In genomic region chr15:31341501-31342195, GRCh38 we compare ENCODE assay signal across 12 cellular contexts. TPM values are rescaled to one million over a fixed set of nuclear protein-coding genes. Genes with fewer than 3 reads are reported as not detected.
DNase-seq lines count a peak whose midpoint lies in the region; ATAC-seq and TF ChIP-seq lines count a peak whose summit lies in the region.
"Had no signal": no experiment of that assay in that cellular context is flagged by ENCODE, and none has a peak within 500 bp of the region (broad histone marks: within the 10 kb centered on the region; RNA-seq: fewer than 3 reads in every experiment).

No MANE protein-coding gene starts in this region.

- POLR2A ChIA-PET in IMR-90 (lab: Charles Lee; ENCODE audit: unreplicated experiment): no interaction called here
- POLR2A ChIA-PET in naive thymus-derived CD4-positive, alpha-beta T cell (lab: Charles Lee): interaction anchor here (0.9 to 21.3 kb wide), 8 partner anchors 8 to 110 kb away, joined by 3 to 529 read pairs (median 11); partner anchors contain the start of gene KLF13

- H2AFZ ChIP-seq in IMR-90 (replicated peaks; ENCODE audit: low read length, poor library complexity): no peak overlapping the region

- peak overlapping the region; percentile 86 to 99 (median 94) for H3K4me2 ChIP-seq in BLaER1 treated with 17β-estradiol and CSF1 and Interleukin-3, amounts not matched to agents 10 nM and 100 nM
- H3K4me2 ChIP-seq in IMR-90 (ENCODE audit: low read depth, low read length): no peak overlapping the region

- no peak overlapping the region for H3K14ac ChIP-seq in IMR-90 (replicated peaks; ENCODE audit: low read depth, low read length)

- no peak for TF ChIP-seq RAD21 in IMR-90 (IDR thresholded peaks at IDR 0.05; ENCODE audit: low read length)

- H3K56ac ChIP-seq in IMR-90 (ENCODE audit: extremely low read depth, insufficient read depth, low read length): no peak overlapping the region

- H3K27me3 Mint-ChIP-seq in activated naive CD8-positive, alpha-beta T cell treated with anti-CD3 and anti-CD28 coated beads for 36 hours: no peaks in the 10 kb centered on the region
- no peaks in the 10 kb centered on the region for H3K27me3 Mint-ChIP-seq in naive thymus-derived CD4-positive, alpha-beta T cell
- peaks cover 10% of the 10 kb centered on the region for H3K27me3 Mint-ChIP-seq in glutamatergic neuron (ENCODE audit: unreplicated experiment)

- ATAC-seq in IMR-90 (ENCODE audit: low read depth) (no peak), GM19351 (IDR thresholded peaks at IDR 0.05; ENCODE audit: unreplicated experiment) (no peak), GM18870 (IDR thresholded peaks at IDR 0.05; ENCODE audit: unreplicated experiment) (no peak)
- ATAC-seq in naive thymus-derived CD4-positive, alpha-beta T cell: peak; percentile 33
- ATAC-seq: SK-N-SH treated with all-trans-retinoic acid at 6 μM for 48 hours had no signal

- H3K4ac ChIP-seq in IMR-90 (ENCODE audit: low read depth, low read length): no peak overlapping the region

- H4K20me1 ChIP-seq in BLaER1 treated with 17β-estradiol and CSF1 and Interleukin-3, amounts not matched to agents 10 nM and 100 nM: peaks cover 100% of the 10 kb centered on the region in 11 experiments
- peaks cover 95% of the 10 kb centered on the region for H4K20me1 ChIP-seq in IMR-90 (ENCODE audit: insufficient read depth, low read length)

- peak overlapping the region in 2 of 10 experiments; percentile 3 to 19; a peak in 1 of 20 replicates for H3K4me3 ChIP-seq in BLaER1 treated with 17β-estradiol and CSF1 and Interleukin-3, amounts not matched to agents 10 nM and 100 nM
- no peak overlapping the region for H3K4me3 ChIP-seq in IMR-90 (ENCODE audit: insufficient read depth, low read depth, low read length)
- no peak overlapping the region for H3K4me3 ChIP-seq in naive thymus-derived CD4-positive, alpha-beta T cell (ENCODE audit: low read length)
- H3K4me3 ChIP-seq: thoracic aorta had no signal

- H3K27ac ChIP-seq in BLaER1 treated with 17β-estradiol and CSF1 and Interleukin-3, amounts not matched to agents 10 nM and 100 nM: peak overlapping the region in 4 of 11 experiments; percentile 52 to 62 (median 58); a peak in 5 of 22 replicates
- H3K27ac ChIP-seq in IMR-90 (ENCODE audit: insufficient read depth, low read length): no peak overlapping the region
- H3K27ac ChIP-seq in naive thymus-derived CD4-positive, alpha-beta T cell (ENCODE audit: low read depth, low read length): peak overlapping the region; percentile 94
- H3K27ac ChIP-seq: thoracic aorta had no signal

- no peak overlapping the region for H2BK15ac ChIP-seq in IMR-90 (ENCODE audit: low read depth, low read length)

- H2AK5ac ChIP-seq in IMR-90 (ENCODE audit: low read depth, low read length): no peak overlapping the region

- no peak overlapping the region for H2AK9ac ChIP-seq in IMR-90 (replicated peaks; ENCODE audit: low read depth, low read length, poor library complexity)

- H4K91ac ChIP-seq in IMR-90 (ENCODE audit: insufficient read depth, low read depth, low read length): no peak overlapping the region

- intact Hi-C loops in IMR-90 (cut with micrococcal nuclease): no loop called here
- intact Hi-C loops in naive thymus-derived CD4-positive, alpha-beta T cell (cut with micrococcal nuclease): no loop called here

- dilution Hi-C loops in IMR-90 (cut with HindIII; ENCODE audit: low sequenced_read_pairs, unreplicated experiment): no loop called here

- no peak for TF ChIP-seq CTCF in IMR-90 (conservative IDR thresholded peaks at IDR 0.05; ENCODE audit: low read depth, low read length)
- TF ChIP-seq CTCF in glutamatergic neuron (IDR thresholded peaks at IDR 0.05; ENCODE audit: partially characterized antibody, unreplicated experiment): no peak

- peak overlapping the region; percentile 91 for H3K27ac Mint-ChIP-seq in activated naive CD8-positive, alpha-beta T cell treated with anti-CD3 and anti-CD28 coated beads for 36 hours
- peak overlapping the region; percentile 92 to 99 (median 97) for H3K27ac Mint-ChIP-seq in naive thymus-derived CD4-positive, alpha-beta T cell
- H3K27ac Mint-ChIP-seq in glutamatergic neuron (ENCODE audit: unreplicated experiment): no peak overlapping the region

- peaks cover 0 to 48% (median 18%) of the 10 kb centered on the region in 11 experiments; a peak in 17 of 22 replicates for H3K36me3 ChIP-seq in BLaER1 treated with 17β-estradiol and CSF1 and Interleukin-3, amounts not matched to agents 10 nM and 100 nM
- no peaks in the 10 kb centered on the region for H3K36me3 ChIP-seq in IMR-90 (ENCODE audit: control insufficient read depth, insufficient read depth, low read length)
- H3K36me3 ChIP-seq in naive thymus-derived CD4-positive, alpha-beta T cell (ENCODE audit: control insufficient read depth in 2 of 3, insufficient read depth in 3 of 3, low read length in 3 of 3): no peaks in the 10 kb centered on the region
- H3K36me3 ChIP-seq: thoracic aorta had no signal

- no peaks in the 10 kb centered on the region for H3K9me3 Mint-ChIP-seq in activated naive CD8-positive, alpha-beta T cell treated with anti-CD3 and anti-CD28 coated beads for 36 hours
- H3K9me3 Mint-ChIP-seq in naive thymus-derived CD4-positive, alpha-beta T cell: no peaks in the 10 kb centered on the region
- H3K9me3 Mint-ChIP-seq in glutamatergic neuron (ENCODE audit: unreplicated experiment): peaks cover 14% of the 10 kb centered on the region
- H3K9me3 Mint-ChIP-seq: nephron had no signal

- DNase-seq in IMR-90: no peak
- DNase-seq in activated naive CD8-positive, alpha-beta T cell treated with anti-CD3 and anti-CD28 coated beads for 36 hours: no peak
- DNase-seq in naive thymus-derived CD4-positive, alpha-beta T cell: peak in 5 of 9 donors; percentile 55 to 63 (median 57)
- DNase-seq in SIG-M5 (lab: John Stamatoyannopoulos, UW): no peak
- no peak for DNase-seq in glutamatergic neuron
- DNase-seq: Caco-2 had no signal

- no peak overlapping the region for H3K18ac ChIP-seq in IMR-90 (ENCODE audit: low read depth, low read length)

- no peak overlapping the region for H4K5ac ChIP-seq in IMR-90 (ENCODE audit: low read depth, low read length)

- no TSS peak for BruUV-seq in IMR-90 (replicated peaks; lab: Mats Ljungman, UMichigan)

- H3K36me3 Mint-ChIP-seq in activated naive CD8-positive, alpha-beta T cell treated with anti-CD3 and anti-CD28 coated beads for 36 hours: peaks cover 18% of the 10 kb centered on the region
- H3K36me3 Mint-ChIP-seq in naive thymus-derived CD4-positive, alpha-beta T cell: peaks cover 0 to 19% (median 0%) of the 10 kb centered on the region in 5 donors
- H3K36me3 Mint-ChIP-seq in glutamatergic neuron (ENCODE audit: unreplicated experiment): no peaks in the 10 kb centered on the region

- H3K27me3 ChIP-seq in BLaER1 treated with 17β-estradiol and CSF1 and Interleukin-3, amounts not matched to agents 10 nM and 100 nM: no peaks in the 10 kb centered on the region
- no peaks in the 10 kb centered on the region for H3K27me3 ChIP-seq in IMR-90 (ENCODE audit: control insufficient read depth, insufficient read depth, low read length)
- H3K27me3 ChIP-seq in naive thymus-derived CD4-positive, alpha-beta T cell (ENCODE audit: control insufficient read depth in 2 of 2, insufficient read depth in 2 of 2, low read length in 2 of 2): no peaks in the 10 kb centered on the region

- no peak for TF ChIP-seq POLR2A in IMR-90 (IDR thresholded peaks at IDR 0.05; ENCODE audit: low read depth, low read length)

- H3K23ac ChIP-seq in IMR-90 (ENCODE audit: low read depth, low read length): 0 out of 2 replicates have a peak overlapping the region, but pooled peaks have one; percentile 52

- in situ Hi-C loops in IMR-90 (cut with MboI; ENCODE audit: low sequenced_read_pairs): no loop called here

- H2BK20ac ChIP-seq in IMR-90 (ENCODE audit: low read depth, low read length): no peak overlapping the region

- peaks cover 45 to 96% of the 10 kb centered on the region in 2 experiments for H3K79me1 ChIP-seq in IMR-90 (ENCODE audit: low read depth in 1 of 2, low read length in 2 of 2)

- H4K8ac ChIP-seq in IMR-90 (ENCODE audit: low read depth in 2 of 2, low read length in 2 of 2): no peak overlapping the region

- no CpG with 5 or more reads among the region's 4 CpGs for WGBS in IMR-90 (ENCODE audit: extremely low coverage in 2 of 2, insufficient read length in 1 of 2), 2 experiments

- no peak overlapping the region for H3K4me3 Mint-ChIP-seq in activated naive CD8-positive, alpha-beta T cell treated with anti-CD3 and anti-CD28 coated beads for 36 hours
- peak overlapping the region; percentile 42 to 94 (median 82) for H3K4me3 Mint-ChIP-seq in naive thymus-derived CD4-positive, alpha-beta T cell
- H3K4me3 Mint-ChIP-seq in glutamatergic neuron (ENCODE audit: unreplicated experiment): no peak overlapping the region
- H3K4me3 Mint-ChIP-seq: nephron had no signal

- H3K9ac ChIP-seq in BLaER1 treated with 17β-estradiol and CSF1 and Interleukin-3, amounts not matched to agents 10 nM and 100 nM: peak overlapping the region in 7 of 11 experiments; percentile 4 to 58 (median 44); a peak in 5 of 22 replicates
- no peak overlapping the region for H3K9ac ChIP-seq in IMR-90 (ENCODE audit: low read depth, low read length)

- peaks cover 100% of the 10 kb centered on the region in 10 experiments for H3K4me1 ChIP-seq in BLaER1 treated with 17β-estradiol and CSF1 and Interleukin-3, amounts not matched to agents 10 nM and 100 nM
- peaks cover 16% of the 10 kb centered on the region for H3K4me1 ChIP-seq in IMR-90 (ENCODE audit: control insufficient read depth, insufficient read depth, low read length)
- peaks cover 98 to 100% of the 10 kb centered on the region in 2 donors for H3K4me1 ChIP-seq in naive thymus-derived CD4-positive, alpha-beta T cell (ENCODE audit: control insufficient read depth in 2 of 2, insufficient read depth in 2 of 2, low read length in 2 of 2)

- peaks cover 85% of the 10 kb centered on the region for H3K4me1 Mint-ChIP-seq in activated naive CD8-positive, alpha-beta T cell treated with anti-CD3 and anti-CD28 coated beads for 36 hours
- peaks cover 83 to 100% (median 97%) of the 10 kb centered on the region in 7 donors for H3K4me1 Mint-ChIP-seq in naive thymus-derived CD4-positive, alpha-beta T cell
- H3K4me1 Mint-ChIP-seq in glutamatergic neuron (ENCODE audit: low read depth, unreplicated experiment): peaks cover 57% of the 10 kb centered on the region

- no peak overlapping the region for H2BK120ac ChIP-seq in IMR-90 (ENCODE audit: low read depth, low read length)

- H3K9me1 ChIP-seq in IMR-90 (ENCODE audit: insufficient read depth, low read length): peaks cover 37% of the 10 kb centered on the region

- H2BK5ac ChIP-seq in IMR-90 (ENCODE audit: low read depth, low read length, poor library complexity, severe bottlenecking): no peak overlapping the region

- no peaks in the 10 kb centered on the region for H3K9me3 ChIP-seq in BLaER1 treated with 17β-estradiol and CSF1 and Interleukin-3, amounts not matched to agents 10 nM and 100 nM (replicated peaks in 1 of 11)
- H3K9me3 ChIP-seq in IMR-90 (ENCODE audit: control insufficient read depth, insufficient read depth, low read length): no peaks in the 10 kb centered on the region
- no peaks in the 10 kb centered on the region for H3K9me3 ChIP-seq in naive thymus-derived CD4-positive, alpha-beta T cell (ENCODE audit: control insufficient read depth in 2 of 3, low read length in 3 of 3)
- H3K9me3 ChIP-seq: Caco-2, thoracic aorta had no signal

- CTCF ChIA-PET in IMR-90 (lab: Yijun Ruan, JAX): interaction anchor here (0.6 kb wide), 1 partner anchor 115 kb away, joined by 3 read pairs; no protein-coding TSS in a partner anchor
- CTCF ChIA-PET in naive thymus-derived CD4-positive, alpha-beta T cell (lab: Charles Lee): interaction anchor here (0.6 to 1.9 kb wide), 6 partner anchors 13 to 147 kb away, joined by 3 to 5 read pairs (median 4); no protein-coding TSS in a partner anchor

RNA-seq across cellular contexts. Expression of gene KLF13, which starts 15.0 kb away (rescaled TPM):
- total RNA-seq in IMR-90 (2012; rRNA removed) (9.5 and 10.8 TPM in 2 replicates), glutamatergic neuron (ENCODE audit: unreplicated experiment) (141 TPM)
- polyA plus RNA-seq in IMR-90 (2012; rRNA removed): 10.6 and 11.8 TPM in 2 replicates
- 4.8 and 6.4 TPM in 2 replicates for polyA plus RNA-seq in IMR-90 (2012; cell fraction: cytosol; rRNA removed)
- polyA plus RNA-seq in IMR-90 (2012; cell fraction: nucleus; rRNA removed; ENCODE audit: low replicate concordance): 5.8 and 7.8 TPM in 2 replicates
- total RNA-seq in activated naive CD8-positive, alpha-beta T cell treated with anti-CD3 and anti-CD28 coated beads for 36 hours: 100 to 1,000 TPM; 110 to 111 TPM
- total RNA-seq in naive thymus-derived CD4-positive, alpha-beta T cell: 100 to 1,000 TPM; 175 to 256 (median 199) TPM
- 10 to 100 TPM; 42.4 to 53.7 TPM for polyA plus RNA-seq in naive thymus-derived CD4-positive, alpha-beta T cell

Comparison
In these comparisons a context has a peak if more than half of its experiments do, and no peak if none do; other contexts are left out.
1. DNase-seq: peak in naive thymus-derived CD4-positive, alpha-beta T cell (5 of 9); none in IMR-90 (single experiment), activated naive CD8-positive, alpha-beta T cell treated with anti-CD3 and anti-CD28 coated beads for 36 hours (single experiment), SIG-M5 (single experiment) and glutamatergic neuron (single experiment).
2. H3K4me3 Mint-ChIP-seq: peak in naive thymus-derived CD4-positive, alpha-beta T cell (10 of 10); none in activated naive CD8-positive, alpha-beta T cell treated with anti-CD3 and anti-CD28 coated beads for 36 hours (single experiment) and glutamatergic neuron (single experiment).